In the genomic region with DNA sequence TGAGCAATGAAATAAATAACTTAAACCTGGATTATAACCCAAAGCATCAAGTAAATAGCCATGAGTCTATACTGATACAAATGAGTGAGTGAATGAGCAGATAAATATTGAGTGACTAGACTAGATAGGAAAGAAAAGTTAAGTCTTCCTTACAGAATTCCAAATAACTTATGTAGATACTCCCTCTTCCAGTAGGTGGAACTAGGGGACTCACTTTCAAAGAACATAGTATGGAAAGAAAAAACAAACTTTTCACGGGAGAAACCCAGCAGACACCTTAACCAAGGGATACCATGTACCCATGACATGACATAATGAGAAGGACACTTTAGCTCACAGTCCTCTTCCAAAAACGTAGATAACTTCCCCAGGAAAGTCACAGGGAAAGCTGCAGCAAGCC, we compare ENCODE assay signal across 1 cellular context.
TF ChIP-seq lines count a peak whose summit lies in the region.

No MANE protein-coding gene starts in this region.

TF ChIP-seq in HCT116, 20 proteins besides CTCF, POLR2A, EP300 and RAD21 (continued from another document):
- TF ChIP-seq EZH2phosphoT487 (IDR thresholded peaks at IDR 0.05; ENCODE audit: borderline replicate concordance): no peak
- TF ChIP-seq, protein P1, sequence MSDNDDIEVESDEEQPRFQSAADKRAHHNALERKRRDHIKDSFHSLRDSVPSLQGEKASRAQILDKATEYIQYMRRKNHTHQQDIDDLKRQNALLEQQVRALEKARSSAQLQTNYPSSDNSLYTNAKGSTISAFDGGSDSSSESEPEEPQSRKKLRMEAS (IDR thresholded peaks at IDR 0.05): no peak
- no peak for TF ChIP-seq ZNF274 (IDR thresholded peaks at IDR 0.05; ENCODE audit: low read depth, low read length)
- TF ChIP-seq TCF7L2 (IDR thresholded peaks at IDR 0.05; ENCODE audit: borderline replicate concordance, extremely low read depth, insufficient read depth, insufficient read length): no peak
TF ChIP-seq in HCT116: peak in this region for 0.
